ENCODE assay signal across 22 cellular contexts in the genomic region with DNA sequence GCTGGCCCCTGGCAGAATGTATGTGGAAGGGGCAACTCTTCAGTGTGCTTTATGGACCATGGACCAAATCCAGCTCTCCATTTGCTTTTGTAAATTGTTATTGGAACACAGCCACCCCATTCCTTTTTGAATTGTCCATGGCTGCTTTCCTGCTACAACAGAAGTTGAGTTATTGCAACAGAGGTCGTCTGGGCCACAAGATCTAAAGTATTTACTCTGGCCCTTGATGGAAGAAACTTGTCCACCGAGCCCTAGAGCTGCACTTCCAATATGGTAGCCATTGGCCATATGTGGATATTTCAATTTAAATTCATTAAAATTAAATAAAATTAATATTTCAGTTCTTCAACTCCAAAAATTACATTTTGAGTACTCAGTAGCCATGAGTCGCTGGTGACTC.
DNase-seq lines count a peak whose midpoint lies in the region; ATAC-seq lines count a peak whose summit lies in the region.
"Had no signal": no experiment of that assay in that cellular context is flagged by ENCODE, and none has a peak within 500 bp of the region (broad histone marks: within the 10 kb centered on the region; RNA-seq: fewer than 3 reads in every experiment).

No MANE protein-coding gene starts in this region.

- no peak overlapping the region for H2AFZ ChIP-seq in Karpas-422 (ENCODE audit: low read length)
- H2AFZ ChIP-seq: GM23338 had no signal

- DNase-seq in Karpas-422: no peak
- peak; percentile 34 for DNase-seq in NCI-H2029 treated with DMSO at 0.1 percent for 48 hours (lab: John Stamatoyannopoulos, UW)
- no peak for DNase-seq in left lobe of liver (ENCODE audit: low spot score)
- DNase-seq in NCI-H1092 (lab: John Stamatoyannopoulos, UW): no peak
- DNase-seq in T1000 (lab: John Stamatoyannopoulos, UW): no peak
- DNase-seq: 8988T; ACHN; AML-193; BE2C; CD4-positive, alpha-beta T cell; CD8-positive, alpha-beta memory T cell; DMS 273 treated with DMSO at 0.1 percent for 48 hours; DMS79; EL; GDM1; H9 had no signal

- H3K9me3 ChIP-seq in Karpas-422 (ENCODE audit: low read length): no peaks in the 10 kb centered on the region
- H3K9me3 ChIP-seq: BE2C had no signal

- no peaks in the 10 kb centered on the region; the same call in 1 of the 2 replicates for H3K36me3 ChIP-seq in Karpas-422 (ENCODE audit: insufficient read depth, low read length)
- H3K36me3 ChIP-seq: BE2C; BLaER1 treated with 17β-estradiol and CSF1 and Interleukin-3, amounts not matched to agents 10 nM and 100 nM had no signal

- peak overlapping the region; percentile 94; the same call in 1 of the 2 replicates for H3K27ac ChIP-seq in Karpas-422 (ENCODE audit: low read length)
- H3K27ac ChIP-seq: A549; BLaER1 treated with 17β-estradiol and CSF1 and Interleukin-3, amounts not matched to agents 10 nM and 100 nM had no signal

- peaks cover 47% of the 10 kb centered on the region for H3K4me1 ChIP-seq in Karpas-422 (ENCODE audit: low read length)
- H3K4me1 ChIP-seq: A549; BE2C; BLaER1 treated with 17β-estradiol and CSF1 and Interleukin-3, amounts not matched to agents 10 nM and 100 nM had no signal

- H3K27me3 ChIP-seq in Karpas-422 (ENCODE audit: low read length): no peaks in the 10 kb centered on the region
- H3K27me3 ChIP-seq: BE2C; BLaER1 treated with 17β-estradiol and CSF1 and Interleukin-3, amounts not matched to agents 10 nM and 100 nM had no signal

- ATAC-seq in left lobe of liver (peak; percentile 43), HG03439 (IDR thresholded peaks at IDR 0.05; ENCODE audit: unreplicated experiment) (no peak)
- ATAC-seq: A549, GM12878, GM23338, HCT116 had no signal

- no peak overlapping the region for H3K9ac ChIP-seq in Karpas-422 (ENCODE audit: low read length)
- H3K9ac ChIP-seq: BLaER1 treated with 17β-estradiol and CSF1 and Interleukin-3, amounts not matched to agents 10 nM and 100 nM had no signal

- no peak overlapping the region for H3K4me3 ChIP-seq in Karpas-422 (ENCODE audit: low read length)
- H3K4me3 ChIP-seq: A549; BLaER1 treated with 17β-estradiol and CSF1 and Interleukin-3, amounts not matched to agents 10 nM and 100 nM; GM12878; GM23338 had no signal

- no peaks in the 10 kb centered on the region for H3K79me2 ChIP-seq in Karpas-422 (ENCODE audit: low read length)

- no peak overlapping the region for H3K4me2 ChIP-seq in Karpas-422 (ENCODE audit: low read depth, low read length, poor library complexity, severe bottlenecking)
- H3K4me2 ChIP-seq: A549; BLaER1 treated with 17β-estradiol and CSF1 and Interleukin-3, amounts not matched to agents 10 nM and 100 nM; GM23338 had no signal

- no peaks in the 10 kb centered on the region for H4K20me1 ChIP-seq in Karpas-422 (ENCODE audit: insufficient read depth, low read depth, low read length)
- H4K20me1 ChIP-seq: BLaER1 treated with 17β-estradiol and CSF1 and Interleukin-3, amounts not matched to agents 10 nM and 100 nM had no signal

- no peaks in the 10 kb centered on the region for H3K9me2 ChIP-seq in Karpas-422 (replicated peaks; ENCODE audit: insufficient read depth, low read length)
